1 cellular context compared by ENCODE assay signal in genomic region chr14:54136894-54137665, GRCh38.
A peak's percentile ranks its signal among the peaks of the same experiment; 100 is the strongest.
TF ChIP-seq lines count a peak whose summit lies in the region.

No MANE protein-coding gene starts in this region.

TF ChIP-seq in HepG2, 621 proteins besides CTCF, POLR2A, EP300 and RAD21 (continued from another document and continues in another):
- TF ChIP-seq ZNF432 (CRISPR knock-in tag; IDR thresholded peaks at IDR 0.05; ENCODE audit: borderline replicate concordance), result no peak
- TF ChIP-seq, protein P1, sequence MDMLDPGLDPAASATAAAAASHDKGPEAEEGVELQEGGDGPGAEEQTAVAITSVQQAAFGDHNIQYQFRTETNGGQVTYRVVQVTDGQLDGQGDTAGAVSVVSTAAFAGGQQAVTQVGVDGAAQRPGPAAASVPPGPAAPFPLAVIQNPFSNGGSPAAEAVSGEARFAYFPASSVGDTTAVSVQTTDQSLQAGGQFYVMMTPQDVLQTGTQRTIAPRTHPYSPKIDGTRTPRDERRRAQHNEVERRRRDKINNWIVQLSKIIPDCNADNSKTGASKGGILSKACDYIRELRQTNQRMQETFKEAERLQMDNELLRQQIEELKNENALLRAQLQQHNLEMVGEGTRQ (IDR thresholded peaks at IDR 0.05; ENCODE audit: low read depth, low read length), result peak; percentile 91
- TF ChIP-seq, protein P1 (CRISPR knock-in tag; IDR thresholded peaks at IDR 0.05; ENCODE audit: borderline replicate concordance), result peak; percentile 81; the same call in 1 of the 2 replicates
- no peak for TF ChIP-seq SMYD3 (CRISPR knock-in tag; IDR thresholded peaks at IDR 0.05)
- TF ChIP-seq KDM1A (CRISPR knock-in tag; IDR thresholded peaks at IDR 0.05), result no peak
- TF ChIP-seq BHLHE40 (IDR thresholded peaks at IDR 0.05; ENCODE audit: low read length), result no peak
- TF ChIP-seq ZBTB21 (CRISPR knock-in tag; IDR thresholded peaks at IDR 0.05), result no peak
- no peak for TF ChIP-seq MAFF (IDR thresholded peaks at IDR 0.05; ENCODE audit: low read depth, low read length)
- no peak for TF ChIP-seq CBX5 (CRISPR knock-in tag; IDR thresholded peaks at IDR 0.05; ENCODE audit: borderline replicate concordance)
- TF ChIP-seq, protein P2, sequence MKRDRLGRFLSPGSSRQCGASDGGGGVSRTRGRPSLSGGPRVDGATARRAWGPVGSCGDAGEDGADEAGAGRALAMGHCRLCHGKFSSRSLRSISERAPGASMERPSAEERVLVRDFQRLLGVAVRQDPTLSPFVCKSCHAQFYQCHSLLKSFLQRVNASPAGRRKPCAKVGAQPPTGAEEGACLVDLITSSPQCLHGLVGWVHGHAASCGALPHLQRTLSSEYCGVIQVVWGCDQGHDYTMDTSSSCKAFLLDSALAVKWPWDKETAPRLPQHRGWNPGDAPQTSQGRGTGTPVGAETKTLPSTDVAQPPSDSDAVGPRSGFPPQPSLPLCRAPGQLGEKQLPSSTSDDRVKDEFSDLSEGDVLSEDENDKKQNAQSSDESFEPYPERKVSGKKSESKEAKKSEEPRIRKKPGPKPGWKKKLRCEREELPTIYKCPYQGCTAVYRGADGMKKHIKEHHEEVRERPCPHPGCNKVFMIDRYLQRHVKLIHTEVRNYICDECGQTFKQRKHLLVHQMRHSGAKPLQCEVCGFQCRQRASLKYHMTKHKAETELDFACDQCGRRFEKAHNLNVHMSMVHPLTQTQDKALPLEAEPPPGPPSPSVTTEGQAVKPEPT (CRISPR knock-in tag; IDR thresholded peaks at IDR 0.05; ENCODE audit: low read depth), result no peak
- 0 out of 2 replicates have a peak, but pooled peaks have one; percentile 19 for TF ChIP-seq MEIS1 (CRISPR knock-in tag; IDR thresholded peaks at IDR 0.05; ENCODE audit: borderline replicate concordance)
- TF ChIP-seq TAF1 (CRISPR knock-in tag; IDR thresholded peaks at IDR 0.05), result peak; percentile 15; the same call in 1 of the 2 replicates
- no peak for TF ChIP-seq PCBP2 (optimal IDR thresholded peaks at IDR 0.05; ENCODE audit: low read depth, low read length, poor library complexity, severe bottlenecking)
- TF ChIP-seq ZNF766 (CRISPR knock-in tag; IDR thresholded peaks at IDR 0.05; ENCODE audit: borderline replicate concordance), result no peak
- TF ChIP-seq MNT (IDR thresholded peaks at IDR 0.05), result peak; percentile 97
- no peak for TF ChIP-seq ZNF83 (CRISPR knock-in tag; IDR thresholded peaks at IDR 0.05; ENCODE audit: borderline replicate concordance)
- TF ChIP-seq MTF1 (CRISPR knock-in tag; IDR thresholded peaks at IDR 0.05), result no peak
- TF ChIP-seq, protein P3, sequence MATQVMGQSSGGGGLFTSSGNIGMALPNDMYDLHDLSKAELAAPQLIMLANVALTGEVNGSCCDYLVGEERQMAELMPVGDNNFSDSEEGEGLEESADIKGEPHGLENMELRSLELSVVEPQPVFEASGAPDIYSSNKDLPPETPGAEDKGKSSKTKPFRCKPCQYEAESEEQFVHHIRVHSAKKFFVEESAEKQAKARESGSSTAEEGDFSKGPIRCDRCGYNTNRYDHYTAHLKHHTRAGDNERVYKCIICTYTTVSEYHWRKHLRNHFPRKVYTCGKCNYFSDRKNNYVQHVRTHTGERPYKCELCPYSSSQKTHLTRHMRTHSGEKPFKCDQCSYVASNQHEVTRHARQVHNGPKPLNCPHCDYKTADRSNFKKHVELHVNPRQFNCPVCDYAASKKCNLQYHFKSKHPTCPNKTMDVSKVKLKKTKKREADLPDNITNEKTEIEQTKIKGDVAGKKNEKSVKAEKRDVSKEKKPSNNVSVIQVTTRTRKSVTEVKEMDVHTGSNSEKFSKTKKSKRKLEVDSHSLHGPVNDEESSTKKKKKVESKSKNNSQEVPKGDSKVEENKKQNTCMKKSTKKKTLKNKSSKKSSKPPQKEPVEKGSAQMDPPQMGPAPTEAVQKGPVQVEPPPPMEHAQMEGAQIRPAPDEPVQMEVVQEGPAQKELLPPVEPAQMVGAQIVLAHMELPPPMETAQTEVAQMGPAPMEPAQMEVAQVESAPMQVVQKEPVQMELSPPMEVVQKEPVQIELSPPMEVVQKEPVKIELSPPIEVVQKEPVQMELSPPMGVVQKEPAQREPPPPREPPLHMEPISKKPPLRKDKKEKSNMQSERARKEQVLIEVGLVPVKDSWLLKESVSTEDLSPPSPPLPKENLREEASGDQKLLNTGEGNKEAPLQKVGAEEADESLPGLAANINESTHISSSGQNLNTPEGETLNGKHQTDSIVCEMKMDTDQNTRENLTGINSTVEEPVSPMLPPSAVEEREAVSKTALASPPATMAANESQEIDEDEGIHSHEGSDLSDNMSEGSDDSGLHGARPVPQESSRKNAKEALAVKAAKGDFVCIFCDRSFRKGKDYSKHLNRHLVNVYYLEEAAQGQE (IDR thresholded peaks at IDR 0.05; ENCODE audit: borderline replicate concordance in 1 of 2, low read depth in 1 of 2, low read length in 2 of 2), result no peak
- TF ChIP-seq SKIL (CRISPR knock-in tag; IDR thresholded peaks at IDR 0.05; ENCODE audit: borderline replicate concordance), result no peak
- no peak for TF ChIP-seq ZNF775 (CRISPR knock-in tag; IDR thresholded peaks at IDR 0.05; ENCODE audit: borderline replicate concordance)
- no peak for TF ChIP-seq ZNF672 (CRISPR knock-in tag; IDR thresholded peaks at IDR 0.05)
- no peak for TF ChIP-seq TCF7L2 (IDR thresholded peaks at IDR 0.05; ENCODE audit: low read depth, low read length)
- TF ChIP-seq SNRNP70 (IDR thresholded peaks at IDR 0.05; ENCODE audit: low read depth, low read length), result no peak
- TF ChIP-seq DR1 (CRISPR knock-in tag; IDR thresholded peaks at IDR 0.05), result no peak
- TF ChIP-seq SRY (CRISPR knock-in tag; IDR thresholded peaks at IDR 0.05), result no peak
- TF ChIP-seq SOX6 (IDR thresholded peaks at IDR 0.05), result no peak
- no peak for TF ChIP-seq SOX6 (CRISPR knock-in tag; IDR thresholded peaks at IDR 0.05)
- TF ChIP-seq ZNF530 (CRISPR knock-in tag; IDR thresholded peaks at IDR 0.05; ENCODE audit: low read depth), result no peak
- 0 out of 2 replicates have a peak, but pooled peaks have one; percentile 24 for TF ChIP-seq SP5 (CRISPR knock-in tag; IDR thresholded peaks at IDR 0.05; ENCODE audit: borderline replicate concordance, low read depth)
- TF ChIP-seq ZNF709 (CRISPR knock-in tag; IDR thresholded peaks at IDR 0.05), result no peak
- TF ChIP-seq ZNF546 (CRISPR knock-in tag; conservative IDR thresholded peaks at IDR 0.05), result no peak
- no peak for TF ChIP-seq ZBTB8A (CRISPR knock-in tag; IDR thresholded peaks at IDR 0.05; ENCODE audit: borderline replicate concordance, low read depth)
- TF ChIP-seq, protein P4, sequence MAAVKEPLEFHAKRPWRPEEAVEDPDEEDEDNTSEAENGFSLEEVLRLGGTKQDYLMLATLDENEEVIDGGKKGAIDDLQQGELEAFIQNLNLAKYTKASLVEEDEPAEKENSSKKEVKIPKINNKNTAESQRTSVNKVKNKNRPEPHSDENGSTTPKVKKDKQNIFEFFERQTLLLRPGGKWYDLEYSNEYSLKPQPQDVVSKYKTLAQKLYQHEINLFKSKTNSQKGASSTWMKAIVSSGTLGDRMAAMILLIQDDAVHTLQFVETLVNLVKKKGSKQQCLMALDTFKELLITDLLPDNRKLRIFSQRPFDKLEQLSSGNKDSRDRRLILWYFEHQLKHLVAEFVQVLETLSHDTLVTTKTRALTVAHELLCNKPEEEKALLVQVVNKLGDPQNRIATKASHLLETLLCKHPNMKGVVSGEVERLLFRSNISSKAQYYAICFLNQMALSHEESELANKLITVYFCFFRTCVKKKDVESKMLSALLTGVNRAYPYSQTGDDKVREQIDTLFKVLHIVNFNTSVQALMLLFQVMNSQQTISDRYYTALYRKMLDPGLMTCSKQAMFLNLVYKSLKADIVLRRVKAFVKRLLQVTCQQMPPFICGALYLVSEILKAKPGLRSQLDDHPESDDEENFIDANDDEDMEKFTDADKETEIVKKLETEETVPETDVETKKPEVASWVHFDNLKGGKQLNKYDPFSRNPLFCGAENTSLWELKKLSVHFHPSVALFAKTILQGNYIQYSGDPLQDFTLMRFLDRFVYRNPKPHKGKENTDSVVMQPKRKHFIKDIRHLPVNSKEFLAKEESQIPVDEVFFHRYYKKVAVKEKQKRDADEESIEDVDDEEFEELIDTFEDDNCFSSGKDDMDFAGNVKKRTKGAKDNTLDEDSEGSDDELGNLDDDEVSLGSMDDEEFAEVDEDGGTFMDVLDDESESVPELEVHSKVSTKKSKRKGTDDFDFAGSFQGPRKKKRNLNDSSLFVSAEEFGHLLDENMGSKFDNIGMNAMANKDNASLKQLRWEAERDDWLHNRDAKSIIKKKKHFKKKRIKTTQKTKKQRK (IDR thresholded peaks at IDR 0.05; ENCODE audit: low read length), result no peak
- no peak for TF ChIP-seq CBFB (CRISPR knock-in tag; IDR thresholded peaks at IDR 0.05)
- TF ChIP-seq, protein P5, sequence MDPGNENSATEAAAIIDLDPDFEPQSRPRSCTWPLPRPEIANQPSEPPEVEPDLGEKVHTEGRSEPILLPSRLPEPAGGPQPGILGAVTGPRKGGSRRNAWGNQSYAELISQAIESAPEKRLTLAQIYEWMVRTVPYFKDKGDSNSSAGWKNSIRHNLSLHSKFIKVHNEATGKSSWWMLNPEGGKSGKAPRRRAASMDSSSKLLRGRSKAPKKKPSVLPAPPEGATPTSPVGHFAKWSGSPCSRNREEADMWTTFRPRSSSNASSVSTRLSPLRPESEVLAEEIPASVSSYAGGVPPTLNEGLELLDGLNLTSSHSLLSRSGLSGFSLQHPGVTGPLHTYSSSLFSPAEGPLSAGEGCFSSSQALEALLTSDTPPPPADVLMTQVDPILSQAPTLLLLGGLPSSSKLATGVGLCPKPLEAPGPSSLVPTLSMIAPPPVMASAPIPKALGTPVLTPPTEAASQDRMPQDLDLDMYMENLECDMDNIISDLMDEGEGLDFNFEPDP (CRISPR knock-in tag; conservative IDR thresholded peaks at IDR 0.05), result no peak
- TF ChIP-seq, protein P6, sequence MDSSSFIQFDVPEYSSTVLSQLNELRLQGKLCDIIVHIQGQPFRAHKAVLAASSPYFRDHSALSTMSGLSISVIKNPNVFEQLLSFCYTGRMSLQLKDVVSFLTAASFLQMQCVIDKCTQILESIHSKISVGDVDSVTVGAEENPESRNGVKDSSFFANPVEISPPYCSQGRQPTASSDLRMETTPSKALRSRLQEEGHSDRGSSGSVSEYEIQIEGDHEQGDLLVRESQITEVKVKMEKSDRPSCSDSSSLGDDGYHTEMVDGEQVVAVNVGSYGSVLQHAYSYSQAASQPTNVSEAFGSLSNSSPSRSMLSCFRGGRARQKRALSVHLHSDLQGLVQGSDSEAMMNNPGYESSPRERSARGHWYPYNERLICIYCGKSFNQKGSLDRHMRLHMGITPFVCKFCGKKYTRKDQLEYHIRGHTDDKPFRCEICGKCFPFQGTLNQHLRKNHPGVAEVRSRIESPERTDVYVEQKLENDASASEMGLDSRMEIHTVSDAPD (CRISPR knock-in tag; IDR thresholded peaks at IDR 0.05), result no peak
- TF ChIP-seq NFE2L2 (IDR thresholded peaks at IDR 0.05; ENCODE audit: low read length), result no peak
- no peak for TF ChIP-seq ZNF17 (CRISPR knock-in tag; IDR thresholded peaks at IDR 0.05)
- no peak for TF ChIP-seq TBP (CRISPR knock-in tag; IDR thresholded peaks at IDR 0.05)
- no peak for TF ChIP-seq POLR2G (IDR thresholded peaks at IDR 0.05; ENCODE audit: low read depth, low read length)
- no peak for TF ChIP-seq ZBTB33 (CRISPR knock-in tag; IDR thresholded peaks at IDR 0.05)
- no peak for TF ChIP-seq GTF2F1 (IDR thresholded peaks at IDR 0.05; ENCODE audit: low read length)
- no peak for TF ChIP-seq KLF6 (CRISPR knock-in tag; IDR thresholded peaks at IDR 0.05)
- TF ChIP-seq ZFP62 (CRISPR knock-in tag; IDR thresholded peaks at IDR 0.05), result no peak
- no peak for TF ChIP-seq ZNF136 (CRISPR knock-in tag; IDR thresholded peaks at IDR 0.05; ENCODE audit: low read depth)
- TF ChIP-seq FOXO1 (CRISPR knock-in tag; IDR thresholded peaks at IDR 0.05), result no peak
- TF ChIP-seq ZNF326 (CRISPR knock-in tag; IDR thresholded peaks at IDR 0.05; ENCODE audit: borderline replicate concordance), result no peak
